Comparison of ENCODE assay signal across 13 cellular contexts in genomic region chr10:120729508-120729907, GRCh38.
"Had no signal": no experiment of that assay in that cellular context is flagged by ENCODE, and none has a peak within 500 bp of the region (broad histone marks: within the 10 kb centered on the region; RNA-seq: fewer than 3 reads in every experiment).

No MANE protein-coding gene starts in this region.

- ATAC-seq: activated T-cell treated with anti-CD3 and anti-CD28 coated beads, Interleukin-2, amount 50 U/mL, for 4 hours; esophagus mucosa; left lobe of liver; stimulated activated effector memory CD8-positive, alpha-beta T cell treated with anti-CD3 and anti-CD28 coated beads, Interleukin-12 subunit alpha, Interleukin-12 subunit beta, amount 100 ng/mL, for 72 hours had no signal

- H3K27ac ChIP-seq: cardiac muscle cell, ovary, tibial artery had no signal

- H3K4me3 ChIP-seq: cardiac muscle cell, ovary, tibial artery had no signal

- DNase-seq: activated CD4-positive, alpha-beta memory T cell treated with anti-CD3 and anti-CD28 coated beads for 36 hours; activated effector memory CD4-positive, alpha-beta T cell treated with Interleukin-2 at 50 U/mL for 16 hours; activated naive CD4-positive, alpha-beta T cell treated with anti-CD3 and anti-CD28 coated beads, Interleukin-2, amount 50 U/mL, for 16 hours; activated T-cell treated with anti-CD3 and anti-CD28 coated beads, Interleukin-2, amount 50 U/mL, for 4 hours; naive B cell; ovary; stimulated activated CD4-positive, alpha-beta T cell treated with anti-CD3 and anti-CD28 coated beads, Interleukin-12 subunit alpha, Interleukin-12 subunit beta, amount 100 ng/mL, for 4 hours; T-helper 9 cell; tibial artery had no signal

- H3K36me3 Mint-ChIP-seq: activated CD4-positive, alpha-beta memory T cell treated with anti-CD3 and anti-CD28 coated beads for 36 hours; naive B cell; stimulated activated effector memory CD8-positive, alpha-beta T cell treated with anti-CD3 and anti-CD28 coated beads, Interleukin-12 subunit alpha, Interleukin-12 subunit beta, amount 100 ng/mL, for 72 hours had no signal

- H3K36me3 ChIP-seq: cardiac muscle cell, ovary, tibial artery had no signal

- H3K9me3 Mint-ChIP-seq: activated CD4-positive, alpha-beta memory T cell treated with anti-CD3 and anti-CD28 coated beads for 36 hours; activated T-cell treated with anti-CD3 and anti-CD28 coated beads, Interleukin-2, amount 50 U/mL, for 4 hours; stimulated activated effector memory CD8-positive, alpha-beta T cell treated with anti-CD3 and anti-CD28 coated beads, Interleukin-12 subunit alpha, Interleukin-12 subunit beta, amount 100 ng/mL, for 72 hours had no signal

- H3K4me3 Mint-ChIP-seq: activated CD4-positive, alpha-beta memory T cell treated with anti-CD3 and anti-CD28 coated beads for 36 hours; activated T-cell treated with anti-CD3 and anti-CD28 coated beads, Interleukin-2, amount 50 U/mL, for 4 hours; naive B cell; stimulated activated effector memory CD8-positive, alpha-beta T cell treated with anti-CD3 and anti-CD28 coated beads, Interleukin-12 subunit alpha, Interleukin-12 subunit beta, amount 100 ng/mL, for 72 hours had no signal

- H3K27ac Mint-ChIP-seq: activated CD4-positive, alpha-beta memory T cell treated with anti-CD3 and anti-CD28 coated beads for 36 hours; naive B cell; stimulated activated effector memory CD8-positive, alpha-beta T cell treated with anti-CD3 and anti-CD28 coated beads, Interleukin-12 subunit alpha, Interleukin-12 subunit beta, amount 100 ng/mL, for 72 hours had no signal

- H3K27me3 ChIP-seq: cardiac muscle cell, ovary, tibial artery had no signal

- H3K9me3 ChIP-seq: ovary, tibial artery had no signal

- H3K4me1 Mint-ChIP-seq: naive B cell; stimulated activated effector memory CD8-positive, alpha-beta T cell treated with anti-CD3 and anti-CD28 coated beads, Interleukin-12 subunit alpha, Interleukin-12 subunit beta, amount 100 ng/mL, for 72 hours had no signal

- H3K4me1 ChIP-seq: tibial artery had no signal
